Comparison of ENCODE assay signal across 8 cellular contexts in the genomic region with DNA sequence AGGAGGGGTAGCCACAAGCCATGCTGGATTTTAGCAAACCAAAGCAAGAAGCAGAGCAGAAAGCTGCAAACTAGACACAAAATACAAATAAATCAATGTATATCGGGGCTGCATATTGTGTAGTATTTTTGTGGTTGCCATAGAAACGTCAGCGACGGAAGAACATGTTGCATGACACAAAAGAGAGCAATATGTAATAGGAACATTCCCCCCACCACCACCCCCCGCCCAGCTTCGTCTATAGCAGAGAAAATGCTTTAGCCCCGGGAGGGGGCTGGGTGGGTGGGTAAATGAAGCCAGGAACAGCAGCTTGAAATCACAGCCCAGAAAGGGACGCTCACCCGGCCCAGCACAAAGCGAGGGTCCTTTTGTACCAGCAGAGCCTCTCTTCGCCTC. TPM values are rescaled to one million over a fixed set of nuclear protein-coding genes. Genes with fewer than 3 reads are reported as not detected.
DNase-seq lines count a peak whose midpoint lies in the region; ATAC-seq and TF ChIP-seq lines count a peak whose summit lies in the region.

No MANE protein-coding gene starts in this region.

- H3K27me3 Mint-ChIP-seq in brain: peaks cover 4% of the 10 kb centered on the region

- peak overlapping the region; percentile 95 for H2AFZ ChIP-seq in SU-DHL-6 (ENCODE audit: low read depth, low read length, severe bottlenecking)

- no peaks in the 10 kb centered on the region for H4K20me1 ChIP-seq in SU-DHL-6 (ENCODE audit: low read depth, low read length)

- peaks cover 26% of the 10 kb centered on the region for H3K4me1 ChIP-seq in iPS-20b (ENCODE audit: insufficient read depth, low read length)

- H3K4me2 ChIP-seq in SU-DHL-6 (ENCODE audit: low read depth, low read length, poor library complexity, severe bottlenecking): peak overlapping the region; percentile 81

- H3K27ac ChIP-seq in SU-DHL-6 (ENCODE audit: low read depth, low read length): no peak overlapping the region
- H3K27ac ChIP-seq in iPS-20b (ENCODE audit: low read length): peak overlapping the region; percentile 94

- peak overlapping the region; percentile 43 for H3K9ac ChIP-seq in SU-DHL-6 (ENCODE audit: low read length)
- H3K9ac ChIP-seq in iPS-20b (ENCODE audit: low read depth, low read length): peak overlapping the region; percentile 83

- H3K36me3 Mint-ChIP-seq in brain: peaks cover 28% of the 10 kb centered on the region

- H3K4me1 Mint-ChIP-seq in brain: peaks cover 54% of the 10 kb centered on the region

- DNase-seq in EH (ENCODE audit: low read depth) (peak; percentile 36), NCI-H1436 treated with DMSO at 0.1 percent for 48 hours (lab: John Stamatoyannopoulos, UW) (no peak)
- peak; percentile 15 to 17 for DNase-seq in stimulated activated CD8-positive, alpha-beta memory T cell treated with anti-CD3 and anti-CD28 coated beads, Interleukin-4, amount 100 ng/mL, for 1 hour (ENCODE audit: low read depth in 2 of 2, low spot score in 1 of 2)

- peak; percentile 2 for ATAC-seq in HG02943 (IDR thresholded peaks at IDR 0.05; ENCODE audit: low read depth, unreplicated experiment)
- ATAC-seq in HG02588 (IDR thresholded peaks at IDR 0.05; ENCODE audit: unreplicated experiment): no peak

- H3K9me2 ChIP-seq in SU-DHL-6 (replicated peaks; ENCODE audit: insufficient read depth, low read length): no peaks in the 10 kb centered on the region

- no peaks in the 10 kb centered on the region for H3K79me2 ChIP-seq in SU-DHL-6 (ENCODE audit: insufficient read depth, low read length)

- peak overlapping the region; percentile 91 to 97 (median 95) for H3K4me3 Mint-ChIP-seq in brain

- H3K9me3 Mint-ChIP-seq in brain: peaks cover 0 to 4% (median 0%) of the 10 kb centered on the region in 5 experiments

- H3K4me3 ChIP-seq in SU-DHL-6 (ENCODE audit: insufficient read depth, low read length, poor library complexity, severe bottlenecking): peak overlapping the region; percentile 61
- peak overlapping the region; percentile 91 for H3K4me3 ChIP-seq in iPS-20b (ENCODE audit: low read length)

- H3K27ac Mint-ChIP-seq in brain: peak overlapping the region; percentile 96 to 99 (median 97)

- no peaks in the 10 kb centered on the region for H3K9me3 ChIP-seq in SU-DHL-6 (ENCODE audit: insufficient read depth, low read length)
- H3K9me3 ChIP-seq in iPS-20b (ENCODE audit: insufficient read depth, low read depth, low read length): no peaks in the 10 kb centered on the region

- TF ChIP-seq CTCF in SU-DHL-6 (IDR thresholded peaks at IDR 0.05; ENCODE audit: insufficient read depth, low read length, poor library complexity, severe bottlenecking) (no peak), brain (conservative IDR thresholded peaks at IDR 0.05) (no peak)

- H3K27me3 ChIP-seq in SU-DHL-6 (ENCODE audit: low read length): no peaks in the 10 kb centered on the region
- H3K27me3 ChIP-seq in iPS-20b (ENCODE audit: insufficient read depth, low read length): no peaks in the 10 kb centered on the region

- H3K36me3 ChIP-seq in SU-DHL-6 (ENCODE audit: low read length) (no peaks in the 10 kb centered on the region), iPS-20b (ENCODE audit: insufficient read depth, low read depth, low read length) (peaks cover 5% of the 10 kb centered on the region; the same call in 1 of the 2 replicates)

- H3F3A ChIP-seq in SU-DHL-6 (ENCODE audit: insufficient read depth): no peaks in the 10 kb centered on the region

RNA-seq across cellular contexts. Expression of a gene that starts 0.5 kb away (rescaled TPM):
- polyA plus RNA-seq in brain (ENCODE audit: insufficient read depth, low read depth, low replicate concordance): 18.1 TPM
